20 cellular contexts compared by ENCODE assay signal in genomic region chr9:134626141-134626423, GRCh38. TPM values are rescaled to one million over a fixed set of nuclear protein-coding genes. Genes with fewer than 3 reads are reported as not detected.
DNase-seq lines count a peak whose midpoint lies in the region; ATAC-seq lines count a peak whose summit lies in the region.
"Had no signal": no experiment of that assay in that cellular context is flagged by ENCODE, and none has a peak within 500 bp of the region (broad histone marks: within the 10 kb centered on the region; RNA-seq: fewer than 3 reads in every experiment).

No MANE protein-coding gene starts in this region.

- H3K4me1 ChIP-seq in SJSA1 (replicated peaks) (peaks cover 33% of the 10 kb centered on the region), trophoblast cell (ENCODE audit: control insufficient read depth in 1 of 2, insufficient read depth in 2 of 2, low read length in 2 of 2) (peaks cover 42 to 54% of the 10 kb centered on the region in 2 experiments)
- H3K4me1 ChIP-seq: Peyer's patch had no signal

- WGBS in trophoblast cell (ENCODE audit: extremely low coverage, insufficient coverage, insufficient read length): no CpG with 5 or more reads among the region's 7 CpGs

- H3K36me3 ChIP-seq in H7 (replicated peaks; ENCODE audit: control insufficient read depth, insufficient read depth, low read length) (no peaks in the 10 kb centered on the region), SJSA1 (no peaks in the 10 kb centered on the region), trophoblast cell (ENCODE audit: control insufficient read depth in 1 of 2, insufficient read depth in 2 of 2, low read length in 2 of 2) (no peaks in the 10 kb centered on the region)
- H3K36me3 ChIP-seq: Peyer's patch, thoracic aorta had no signal

- peak overlapping the region; percentile 13 for H3K4ac ChIP-seq in trophoblast cell (ENCODE audit: low read depth, low read length)

- no peak overlapping the region for H4K12ac ChIP-seq in trophoblast cell (ENCODE audit: low read depth, low read length)

- no peaks in the 10 kb centered on the region for H3K9me3 ChIP-seq in SJSA1 (replicated peaks)
- no peaks in the 10 kb centered on the region for H3K9me3 ChIP-seq in trophoblast cell (ENCODE audit: insufficient read depth, low read depth, low read length)
- H3K9me3 ChIP-seq: Peyer's patch, thoracic aorta had no signal

- H2BK12ac ChIP-seq in trophoblast cell (ENCODE audit: low read length): peak overlapping the region; percentile 81

- H2BK120ac ChIP-seq in trophoblast cell (ENCODE audit: insufficient read depth, low read length, poor library complexity): peak overlapping the region; percentile 63

- H3K79me2 ChIP-seq in trophoblast cell (ENCODE audit: control insufficient read depth, insufficient read depth, low read length, poor library complexity): no peaks in the 10 kb centered on the region

- no peak overlapping the region for H3K4me2 ChIP-seq in trophoblast cell (ENCODE audit: low read length)

- H3K27ac ChIP-seq in SJSA1 (peak overlapping the region; percentile 41; the same call in 1 of the 2 replicates), trophoblast cell (ENCODE audit: low read depth, low read length) (peak overlapping the region; percentile 85)
- H3K27ac ChIP-seq: Peyer's patch, thoracic aorta had no signal

- no peak overlapping the region for H3K23ac ChIP-seq in trophoblast cell (ENCODE audit: low read length)

- H3K79me1 ChIP-seq in trophoblast cell (ENCODE audit: low read length): peaks cover 35% of the 10 kb centered on the region

- DNase-seq in H7 (peak; percentile 45), SJSA1 (ENCODE audit: low read depth in 1 of 2, low spot score in 2 of 2) (no peak), islet precursor cell (peak; percentile 50), trophoblast cell (no peak), MV-4-11 (lab: John Stamatoyannopoulos, UW) (no peak), iPS-NIHi7 (ENCODE audit: extremely low spot score) (no peak)
- DNase-seq: activated CD4-positive, alpha-beta memory T cell treated with anti-CD3 and anti-CD28 coated beads, Interleukin-2, amount 10 ng/mL, durations not matched to agents 7 days and 5 days; activated CD4-positive, CD25-positive, alpha-beta regulatory T cell; activated naive CD4-positive, alpha-beta T cell; amygdala; caudate nucleus; GF-D8; NCI-H1417; occipital lobe; retina; stimulated activated CD4-positive, alpha-beta T cell treated with anti-CD3 and anti-CD28 coated beads, Interleukin-4, amount 100 ng/mL, for 24 hours; stimulated activated naive CD4-positive, alpha-beta T cell treated with Interleukin-2 at 50 U/mL for 16 hours had no signal

- no peak overlapping the region for H3K4me3 ChIP-seq in H7 (ENCODE audit: insufficient read depth, low read depth, low read length)
- no peak overlapping the region for H3K4me3 ChIP-seq in SJSA1
- H3K4me3 ChIP-seq in trophoblast cell (ENCODE audit: low read depth, low read length): no peak overlapping the region
- H3K4me3 ChIP-seq: Peyer's patch, thoracic aorta had no signal

- ATAC-seq in HG02798 (IDR thresholded peaks at IDR 0.05; ENCODE audit: poor library complexity, unreplicated experiment): no peak

- H2BK5ac ChIP-seq in trophoblast cell (ENCODE audit: low read depth, low read length, poor library complexity): peak overlapping the region; percentile 78

- no peaks in the 10 kb centered on the region for H3K27me3 ChIP-seq in H7 (ENCODE audit: control insufficient read depth, insufficient read depth, low read length)
- no peaks in the 10 kb centered on the region for H3K27me3 ChIP-seq in SJSA1 (replicated peaks)
- H3K27me3 ChIP-seq in trophoblast cell (ENCODE audit: insufficient read depth, low read length): no peaks in the 10 kb centered on the region
- H3K27me3 ChIP-seq: Peyer's patch had no signal

- H3K18ac ChIP-seq in trophoblast cell (ENCODE audit: low read length): peak overlapping the region; percentile 48

- no peak overlapping the region for H3K9ac ChIP-seq in trophoblast cell (ENCODE audit: low read length)

- peak overlapping the region; percentile 3 for H2AFZ ChIP-seq in trophoblast cell (ENCODE audit: insufficient read depth, low read length, poor library complexity)

- H3K14ac ChIP-seq in trophoblast cell (ENCODE audit: low read length): peak overlapping the region; percentile 58

- peak overlapping the region; percentile 24 for H2AK5ac ChIP-seq in trophoblast cell (ENCODE audit: low read length)

- peak overlapping the region; percentile 20 for H4K8ac ChIP-seq in trophoblast cell (ENCODE audit: low read depth, low read length)

- peak overlapping the region; percentile 82 for H4K91ac ChIP-seq in trophoblast cell (ENCODE audit: low read depth, low read length)

RNA-seq across cellular contexts. Expression of gene COL5A1, which starts 15.5 kb away (rescaled TPM):
- total RNA-seq in H7 (2014; rRNA removed; shearing (Covaris generic)): 10.1 and 11.3 TPM in 2 replicates
- total RNA-seq in SJSA1 (2014; rRNA removed; shearing (Covaris generic)): 148 and 165 TPM in 2 replicates
- 431 and 476 TPM in 2 replicates for polyA plus RNA-seq in trophoblast cell (2013)

Comparison
In these comparisons a context has a peak if more than half of its experiments do, and no peak if none do; other contexts are left out.
1. DNase-seq: peak in H7 (single experiment) and islet precursor cell (single experiment); none in SJSA1 (0 of 2), trophoblast cell (0 of 2), MV-4-11 (single experiment) and iPS-NIHi7 (single experiment).
2. RNA of gene COL5A1, which starts 15.5 kb away (total RNA-seq): 148 to 165 TPM in SJSA1; 10.1 to 11.3 TPM in H7; every median in the first group is over 10 times any median in the second.